15 cellular contexts compared by ENCODE assay signal in the genomic region with DNA sequence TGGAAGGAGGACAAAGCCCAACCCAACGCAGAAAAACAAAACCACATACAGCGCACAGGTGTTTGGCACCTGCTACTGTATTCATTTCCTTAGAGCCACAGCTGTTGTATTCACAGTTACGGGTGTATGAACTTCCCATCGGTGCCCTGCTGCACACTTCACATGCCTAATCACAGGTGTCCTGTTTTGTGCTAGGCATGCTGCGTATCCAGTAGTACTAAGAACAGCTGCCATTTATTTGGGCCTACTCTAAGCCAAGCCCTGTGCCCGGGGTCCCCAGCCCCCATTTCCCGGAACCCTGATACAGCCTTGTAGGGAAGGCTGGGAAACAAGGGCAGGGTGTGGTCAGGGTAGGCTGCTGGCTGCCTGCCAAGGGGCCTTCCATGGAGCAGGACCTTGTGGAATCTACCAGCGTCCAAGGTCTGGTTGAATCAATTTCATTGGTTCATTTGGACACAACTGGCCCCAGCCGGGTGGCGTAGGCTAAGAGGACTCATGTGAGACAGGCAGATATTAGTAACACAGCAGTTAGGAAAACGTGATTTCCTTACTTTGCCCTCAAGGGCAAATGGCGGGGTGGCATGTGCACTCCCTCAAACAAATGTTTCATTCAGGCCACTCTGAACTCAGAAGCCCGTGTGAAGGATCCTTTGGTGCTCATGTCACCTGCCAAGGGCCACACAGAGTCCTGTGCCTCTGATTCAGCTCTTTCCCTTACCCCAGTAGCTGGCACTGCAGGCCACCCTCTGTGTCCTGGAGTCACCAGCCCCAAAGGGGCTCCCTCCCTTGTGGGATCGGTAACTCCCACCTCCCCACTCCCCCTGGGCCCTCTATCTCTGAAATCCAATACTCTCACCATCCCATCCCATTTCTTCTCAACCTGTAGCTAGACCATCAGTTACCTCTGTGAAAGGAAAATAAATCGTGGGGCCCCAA. TPM values are rescaled to one million over a fixed set of nuclear protein-coding genes. Genes with fewer than 3 reads are reported as not detected.
DNase-seq lines count a peak whose midpoint lies in the region; ATAC-seq and TF ChIP-seq lines count a peak whose summit lies in the region.
"Had no signal": no experiment of that assay in that cellular context is flagged by ENCODE, and none has a peak within 500 bp of the region (broad histone marks: within the 10 kb centered on the region; RNA-seq: fewer than 3 reads in every experiment).

No MANE protein-coding gene starts in this region.

- H3K4me1 ChIP-seq in duodenal mucosa (ENCODE audit: control insufficient read depth in 1 of 2, insufficient read depth in 2 of 2, low read length in 2 of 2): peaks cover 8 to 15% of the 10 kb centered on the region in 2 donors
- H3K4me1 ChIP-seq: SJSA1, tibial nerve had no signal

- peak overlapping the region; percentile 86 for H3K27ac ChIP-seq in duodenal mucosa (ENCODE audit: low read depth, low read length)
- H3K27ac ChIP-seq: ovary, SJSA1 had no signal

- H3K4me1 Mint-ChIP-seq in endothelial cell (ENCODE audit: unreplicated experiment): peaks cover 15% of the 10 kb centered on the region
- H3K4me1 Mint-ChIP-seq in activated naive CD4-positive, alpha-beta T cell treated with anti-CD3 and anti-CD28 coated beads for 36 hours (ENCODE audit: low read depth): no peaks in the 10 kb centered on the region

- H3K9me3 Mint-ChIP-seq in endothelial cell (ENCODE audit: unreplicated experiment): no peaks in the 10 kb centered on the region
- no peaks in the 10 kb centered on the region for H3K9me3 Mint-ChIP-seq in activated naive CD4-positive, alpha-beta T cell treated with anti-CD3 and anti-CD28 coated beads for 36 hours

- H3K9ac ChIP-seq in duodenal mucosa (ENCODE audit: low read depth in 1 of 2, low read length in 2 of 2): peak overlapping the region; percentile 71 to 72

- ATAC-seq in HG03135 (IDR thresholded peaks at IDR 0.05; ENCODE audit: unreplicated experiment): no peak

- no peaks in the 10 kb centered on the region for H3K36me3 Mint-ChIP-seq in endothelial cell (ENCODE audit: low read depth, unreplicated experiment)
- no peaks in the 10 kb centered on the region for H3K36me3 Mint-ChIP-seq in activated naive CD4-positive, alpha-beta T cell treated with anti-CD3 and anti-CD28 coated beads for 36 hours (ENCODE audit: low read depth)

- TF ChIP-seq CTCF in endothelial cell (IDR thresholded peaks at IDR 0.05; ENCODE audit: unreplicated experiment): no peak

- DNase-seq in HuH-7 (ENCODE audit: low spot score) (peak; percentile 40), NCI-H2171 treated with DMSO at 0.1 percent for 48 hours (lab: John Stamatoyannopoulos, UW) (peak; percentile 97), renal cortical epithelial cell (ENCODE audit: low read depth) (peak; percentile 43), endothelial cell (ENCODE audit: low spot score) (no peak), superior temporal gyrus (ENCODE audit: extremely low spot score) (no peak)
- no peak for DNase-seq in activated naive CD4-positive, alpha-beta T cell treated with anti-CD3 and anti-CD28 coated beads for 36 hours
- DNase-seq: activated CD4-positive, alpha-beta T cell treated with anti-CD3 and anti-CD28 coated beads, Interleukin-2, amount 50 U/mL, for 48 hours; DND-41; MV-4-11; ovary had no signal

- no peak overlapping the region for H3K4me3 Mint-ChIP-seq in endothelial cell (ENCODE audit: unreplicated experiment)
- no peak overlapping the region for H3K4me3 Mint-ChIP-seq in activated naive CD4-positive, alpha-beta T cell treated with anti-CD3 and anti-CD28 coated beads for 36 hours

- peaks cover 1% of the 10 kb centered on the region for H3K27me3 Mint-ChIP-seq in endothelial cell (ENCODE audit: unreplicated experiment)
- no peaks in the 10 kb centered on the region for H3K27me3 Mint-ChIP-seq in activated naive CD4-positive, alpha-beta T cell treated with anti-CD3 and anti-CD28 coated beads for 36 hours (ENCODE audit: low read depth)

- intact Hi-C loops in activated naive CD4-positive, alpha-beta T cell treated with anti-CD3 and anti-CD28 coated beads for 36 hours (cut with micrococcal nuclease): no loop called here

- peak overlapping the region; percentile 14 to 40 for H3K4me3 ChIP-seq in duodenal mucosa (ENCODE audit: low read depth in 1 of 2, low read length in 2 of 2)
- H3K4me3 ChIP-seq: ovary, SJSA1, tibial nerve had no signal

- H3K27ac Mint-ChIP-seq in endothelial cell (ENCODE audit: unreplicated experiment): no peak overlapping the region
- H3K27ac Mint-ChIP-seq in activated naive CD4-positive, alpha-beta T cell treated with anti-CD3 and anti-CD28 coated beads for 36 hours: no peak overlapping the region

- H3K36me3 ChIP-seq in duodenal mucosa (ENCODE audit: control insufficient read depth in 1 of 2, insufficient read depth in 2 of 2, low read length in 2 of 2): no peaks in the 10 kb centered on the region
- H3K36me3 ChIP-seq: ovary, SJSA1, tibial nerve had no signal

- CTCF ChIA-PET in activated naive CD4-positive, alpha-beta T cell treated with anti-CD3 and anti-CD28 coated beads for 36 hours (lab: Charles Lee): no interaction called here

- no peaks in the 10 kb centered on the region for H3K27me3 ChIP-seq in duodenal mucosa (ENCODE audit: control insufficient read depth in 1 of 2, insufficient read depth in 2 of 2, low read length in 2 of 2)
- H3K27me3 ChIP-seq: ovary, SJSA1, tibial nerve had no signal

- H3K9me3 ChIP-seq in duodenal mucosa (ENCODE audit: control insufficient read depth in 1 of 2, low read length in 2 of 2): no peaks in the 10 kb centered on the region
- H3K9me3 ChIP-seq: ovary, tibial nerve had no signal

RNA-seq across cellular contexts. Expression of gene RNF186, which starts 1.0 kb away (rescaled TPM):
- total RNA-seq in renal cortical epithelial cell: 0.05 TPM in 1 of 2 replicates, not detected in the other
- not detected for total RNA-seq in endothelial cell (ENCODE audit: unreplicated experiment)
- not detected for total RNA-seq in activated naive CD4-positive, alpha-beta T cell treated with anti-CD3 and anti-CD28 coated beads for 36 hours
- total RNA-seq: endothelial cell of umbilical vein, SJSA1, tibial nerve had no signal

RNA-seq across cellular contexts. Expression of gene TMCO4, which starts 16.4 kb away (rescaled TPM):
- total RNA-seq in renal cortical epithelial cell (14.4 and 32.6 TPM in 2 replicates), endothelial cell (ENCODE audit: unreplicated experiment) (4.1 TPM)
- 10 to 100 TPM; 11.9 to 15.4 TPM for total RNA-seq in activated naive CD4-positive, alpha-beta T cell treated with anti-CD3 and anti-CD28 coated beads for 36 hours

Comparison
In these comparisons a context has a peak if more than half of its experiments do, and no peak if none do; other contexts are left out.
1. DNase-seq: peak in HuH-7 (single experiment), NCI-H2171 treated with DMSO at 0.1 percent for 48 hours (single experiment) and renal cortical epithelial cell (single experiment); none in endothelial cell (single experiment), activated naive CD4-positive, alpha-beta T cell treated with anti-CD3 and anti-CD28 coated beads for 36 hours (single experiment) and superior temporal gyrus (single experiment).